In genomic region chr1:42767510-42767924, GRCh38 we compare ENCODE assay signal across 8 cellular contexts. TPM values are rescaled to one million over a fixed set of nuclear protein-coding genes. Genes with fewer than 3 reads are reported as not detected.
DNase-seq lines count a peak whose midpoint lies in the region; ATAC-seq and TF ChIP-seq lines count a peak whose summit lies in the region.

No MANE protein-coding gene starts in this region.

- no peak for TF ChIP-seq CTCF in fibroblast of the aortic adventitia (IDR thresholded peaks at IDR 0.05; ENCODE audit: insufficient read depth, low read length)
- no peak for TF ChIP-seq CTCF in progenitor cell of endocrine pancreas (IDR thresholded peaks at IDR 0.05; ENCODE audit: unreplicated experiment)

- no peaks in the 10 kb centered on the region for H3K9me3 ChIP-seq in SJCRH30 (replicated peaks)

- peaks cover 19% of the 10 kb centered on the region for H3K4me1 Mint-ChIP-seq in T-helper 1 cell treated with Interleukin-12 subunit alpha and Interleukin-12 subunit beta and Interleukin-4 antibody, amounts not matched to agents 30 μg/mL and 1 μg/mL, for 36 hours (ENCODE audit: low read depth)
- peaks cover 9% of the 10 kb centered on the region for H3K4me1 Mint-ChIP-seq in progenitor cell of endocrine pancreas (ENCODE audit: low read depth)

- no peaks in the 10 kb centered on the region for H3K27me3 Mint-ChIP-seq in T-helper 1 cell treated with Interleukin-12 subunit alpha and Interleukin-12 subunit beta and Interleukin-4 antibody, amounts not matched to agents 30 μg/mL and 1 μg/mL, for 36 hours (ENCODE audit: low read depth)
- no peaks in the 10 kb centered on the region for H3K27me3 Mint-ChIP-seq in progenitor cell of endocrine pancreas

- H3K4me3 ChIP-seq in SJCRH30 (peak overlapping the region; percentile 84), fibroblast of the aortic adventitia (ENCODE audit: low read depth, low read length) (peak overlapping the region; percentile 93)

- ATAC-seq in HG02870 (IDR thresholded peaks at IDR 0.05; ENCODE audit: unreplicated experiment) = peak; percentile 21
- ATAC-seq in HG02763 (IDR thresholded peaks at IDR 0.05; ENCODE audit: unreplicated experiment) = no peak

- H3K27me3 ChIP-seq in SJCRH30 = no peaks in the 10 kb centered on the region

- DNase-seq in T-helper 1 cell (no peak), SJCRH30 (no peak), fibroblast of the aortic adventitia (ENCODE audit: low read depth) (no peak), progenitor cell of endocrine pancreas (ENCODE audit: low spot score, unreplicated experiment) (no peak), NCI-H1436 (lab: John Stamatoyannopoulos, UW) (no peak)

- H3K36me3 Mint-ChIP-seq in T-helper 1 cell treated with Interleukin-12 subunit alpha and Interleukin-12 subunit beta and Interleukin-4 antibody, amounts not matched to agents 30 μg/mL and 1 μg/mL, for 36 hours (ENCODE audit: low read depth) = peaks cover 9% of the 10 kb centered on the region
- peaks cover 11% of the 10 kb centered on the region for H3K36me3 Mint-ChIP-seq in progenitor cell of endocrine pancreas (ENCODE audit: insufficient read depth)

- peaks cover 10% of the 10 kb centered on the region for H3K4me1 ChIP-seq in SJCRH30

- no peaks in the 10 kb centered on the region for H3K36me3 ChIP-seq in SJCRH30

- no peaks in the 10 kb centered on the region for H3K9me3 Mint-ChIP-seq in T-helper 1 cell treated with Interleukin-12 subunit alpha and Interleukin-12 subunit beta and Interleukin-4 antibody, amounts not matched to agents 30 μg/mL and 1 μg/mL, for 36 hours
- H3K9me3 Mint-ChIP-seq in progenitor cell of endocrine pancreas (ENCODE audit: low read depth) = no peaks in the 10 kb centered on the region

- peak overlapping the region; percentile 42 for H3K27ac ChIP-seq in SJCRH30

- peak overlapping the region; percentile 88 for H3K27ac Mint-ChIP-seq in T-helper 1 cell treated with Interleukin-12 subunit alpha and Interleukin-12 subunit beta and Interleukin-4 antibody, amounts not matched to agents 30 μg/mL and 1 μg/mL, for 36 hours
- peak overlapping the region; percentile 96 for H3K27ac Mint-ChIP-seq in progenitor cell of endocrine pancreas

- no peak overlapping the region for H3K4me3 Mint-ChIP-seq in T-helper 1 cell treated with Interleukin-12 subunit alpha and Interleukin-12 subunit beta and Interleukin-4 antibody, amounts not matched to agents 30 μg/mL and 1 μg/mL, for 36 hours
- no peak overlapping the region for H3K4me3 Mint-ChIP-seq in progenitor cell of endocrine pancreas (ENCODE audit: low read depth)

RNA-seq across cellular contexts. Expression of gene C1orf50, which starts 0.5 kb away (rescaled TPM):
- total RNA-seq in SJCRH30 (2014; rRNA removed; shearing (Covaris generic)) = 3.5 and 3.8 TPM in 2 replicates
- total RNA-seq in fibroblast of the aortic adventitia (ENCODE audit: low replicate concordance) (4.2 and 5.4 TPM in 2 replicates), progenitor cell of endocrine pancreas (9.7 and 12.0 TPM in 2 replicates)

RNA-seq across cellular contexts. Expression of gene P3H1, which starts 0.7 kb away (rescaled TPM):
- total RNA-seq in SJCRH30 (2014; rRNA removed; shearing (Covaris generic)) = 47.2 and 47.8 TPM in 2 replicates
- 75.2 and 213 TPM in 2 replicates for total RNA-seq in fibroblast of the aortic adventitia (ENCODE audit: low replicate concordance)
- 68.6 and 72.9 TPM in 2 replicates for total RNA-seq in progenitor cell of endocrine pancreas

RNA-seq across cellular contexts. Expression of gene TMEM269, which starts 17.3 kb away (rescaled TPM):
- 0.05 and 0.06 TPM in 2 replicates for total RNA-seq in SJCRH30 (2014; rRNA removed; shearing (Covaris generic))
- total RNA-seq in fibroblast of the aortic adventitia (ENCODE audit: low replicate concordance) (0.09 TPM in 1 of 2 replicates, not detected in the other), progenitor cell of endocrine pancreas (0.42 and 0.48 TPM in 2 replicates)

RNA-seq across cellular contexts. Expression of gene CLDN19, which starts 27.5 kb away (rescaled TPM):
- 0.12 and 0.23 TPM in 2 replicates for total RNA-seq in SJCRH30 (2014; rRNA removed; shearing (Covaris generic))
- not detected in 2 replicates for total RNA-seq in fibroblast of the aortic adventitia (ENCODE audit: low replicate concordance)
- 7.8 and 8.2 TPM in 2 replicates for total RNA-seq in progenitor cell of endocrine pancreas

RNA-seq across cellular contexts. Expression of gene ERMAP, which starts 49.4 kb away (rescaled TPM):
- 1.8 and 2.9 TPM in 2 replicates for total RNA-seq in SJCRH30 (2014; rRNA removed; shearing (Covaris generic))
- 9.3 and 16.3 TPM in 2 replicates for total RNA-seq in fibroblast of the aortic adventitia (ENCODE audit: low replicate concordance)
- total RNA-seq in progenitor cell of endocrine pancreas = 10.4 and 12.9 TPM in 2 replicates
